Comparison of ENCODE assay signal across 8 cellular contexts in genomic region chr4:102612824-102613366, GRCh38.
DNase-seq lines count a peak whose midpoint lies in the region; ATAC-seq, FAIRE-seq and TF ChIP-seq lines count a peak whose summit lies in the region.

No MANE protein-coding gene starts in this region.

- ATAC-seq in GM18505 (IDR thresholded peaks at IDR 0.05; ENCODE audit: unreplicated experiment) (peak; percentile 44), GM12878 (peak; percentile 43), natural killer cell (peak; percentile 71 to 90 (median 84))

- DNase-seq in GM12878 (ENCODE audit: low read depth, low spot score) (no peak), natural killer cell (no peak), Ammon's horn (ENCODE audit: low spot score) (no peak), neural progenitor cell (ENCODE audit: low spot score) (no peak), glutamatergic neuron (no peak), GOT3 (lab: John Stamatoyannopoulos, UW) (no peak)

- no peaks in the 10 kb centered on the region for H4K20me1 ChIP-seq in Loucy (ENCODE audit: insufficient read depth, low read length, poor library complexity, severe bottlenecking)
- H4K20me1 ChIP-seq in GM12878 (ENCODE audit: control insufficient read depth, insufficient read depth), result no peaks in the 10 kb centered on the region
- no peaks in the 10 kb centered on the region for H4K20me1 ChIP-seq in neural progenitor cell (ENCODE audit: low read depth)

- RAD21 ChIA-PET in GM12878 (lab: Charles Lee; ENCODE audit: unreplicated experiment), result interaction anchor here (0.8 kb wide), 1 partner anchor 272 kb away, joined by 3 read pairs; no protein-coding TSS in a partner anchor

- no peaks in the 10 kb centered on the region for H3K79me2 ChIP-seq in Loucy (ENCODE audit: insufficient read depth, low read length)
- H3K79me2 ChIP-seq in GM12878 (ENCODE audit: control insufficient read depth, insufficient read depth, low read length), result no peaks in the 10 kb centered on the region
- H3K79me2 ChIP-seq in neural progenitor cell (ENCODE audit: low read depth), result no peaks in the 10 kb centered on the region

- peaks cover 84% of the 10 kb centered on the region; the same call in 1 of the 2 replicates for H3K36me3 ChIP-seq in Loucy (ENCODE audit: insufficient read depth, low read length)
- H3K36me3 ChIP-seq in GM12878 (ENCODE audit: control insufficient read depth in 2 of 2, insufficient read depth in 2 of 2, low read length in 1 of 2), result peaks cover 34 to 46% of the 10 kb centered on the region in 2 experiments
- H3K36me3 ChIP-seq in neural progenitor cell, result no peaks in the 10 kb centered on the region

- H3K27me3 ChIP-seq in Loucy (ENCODE audit: insufficient read depth, low read length, poor library complexity, severe bottlenecking) (no peaks in the 10 kb centered on the region), GM12878 (replicated peaks in 1 of 2; ENCODE audit: control insufficient read depth in 2 of 2, insufficient read depth in 2 of 2, low read length in 1 of 2) (no peaks in the 10 kb centered on the region), neural progenitor cell (no peaks in the 10 kb centered on the region)

- no peaks in the 10 kb centered on the region; the same call in 1 of the 2 replicates for H3F3A ChIP-seq in Loucy (ENCODE audit: low read depth)
- H3F3A ChIP-seq in neural progenitor cell (ENCODE audit: low read depth), result no peaks in the 10 kb centered on the region

- TF ChIP-seq CTCF in Loucy (conservative IDR thresholded peaks at IDR 0.05; ENCODE audit: low read length), result no peak
- TF ChIP-seq CTCF in GM12878 (IDR thresholded peaks at IDR 0.05 in 2 of 3, conservative IDR thresholded peaks at IDR 0.05 in 1 of 3; ENCODE audit: control insufficient read depth in 2 of 3, extremely low read depth in 1 of 3, insufficient read depth in 1 of 3, low read depth in 3 of 3, low read length in 3 of 3), result no peak
- TF ChIP-seq CTCF in natural killer cell (IDR thresholded peaks at IDR 0.05), result no peak
- no peak for TF ChIP-seq CTCF in neural progenitor cell (IDR thresholded peaks at IDR 0.05)
- TF ChIP-seq CTCF in glutamatergic neuron (IDR thresholded peaks at IDR 0.05; ENCODE audit: partially characterized antibody, unreplicated experiment), result no peak

- H3K27ac Mint-ChIP-seq in natural killer cell (peak overlapping the region; percentile 95 to 98), neural progenitor cell (no peak overlapping the region), glutamatergic neuron (ENCODE audit: unreplicated experiment) (no peak overlapping the region)

- peak overlapping the region; percentile 85 for H3K4me3 Mint-ChIP-seq in natural killer cell
- no peak overlapping the region for H3K4me3 Mint-ChIP-seq in neural progenitor cell
- no peak overlapping the region for H3K4me3 Mint-ChIP-seq in glutamatergic neuron (ENCODE audit: unreplicated experiment)

- TF ChIP-seq POLR2A in GM18505 (IDR thresholded peaks at IDR 0.05; ENCODE audit: borderline replicate concordance, extremely low read depth, insufficient read depth, insufficient read length) (no peak), GM12878 (IDR thresholded peaks at IDR 0.05; ENCODE audit: low read depth, low read length) (no peak)

- no peak for TF ChIP-seq RAD21 in GM12878 (IDR thresholded peaks at IDR 0.05; ENCODE audit: insufficient read depth, low read depth, low read length)

- FAIRE-seq in GM12878 (lab: Jason Lieb, UNC), result no peak

- H3K9me3 ChIP-seq in Loucy (ENCODE audit: insufficient read depth, low read depth, low read length) (no peaks in the 10 kb centered on the region), GM12878 (replicated peaks; ENCODE audit: control insufficient read depth, insufficient read depth, low read length) (no peaks in the 10 kb centered on the region), neural progenitor cell (ENCODE audit: low read depth) (no peaks in the 10 kb centered on the region)

- no peak overlapping the region for H3K9ac ChIP-seq in Loucy (ENCODE audit: low read depth, low read length, poor library complexity, severe bottlenecking)
- no peak overlapping the region for H3K9ac ChIP-seq in GM12878 (ENCODE audit: control insufficient read depth, insufficient read depth, low read length)
- no peak overlapping the region for H3K9ac ChIP-seq in neural progenitor cell

- H3K4me2 ChIP-seq in Loucy (ENCODE audit: low read depth, low read length, poor library complexity, severe bottlenecking) (peak overlapping the region; percentile 35), GM12878 (ENCODE audit: control insufficient read depth, insufficient read depth) (no peak overlapping the region), neural progenitor cell (no peak overlapping the region)

- POLR2A ChIA-PET in GM12878 (lab: Charles Lee), result no interaction called here

- H3K4me1 ChIP-seq in Loucy (ENCODE audit: insufficient read depth, low read length, poor library complexity, severe bottlenecking), result peaks cover 10% of the 10 kb centered on the region
- H3K4me1 ChIP-seq in GM12878 (ENCODE audit: control insufficient read depth, insufficient read depth, low read length), result no peaks in the 10 kb centered on the region
- H3K4me1 ChIP-seq in neural progenitor cell, result peaks cover 9% of the 10 kb centered on the region

- TF ChIP-seq EP300 in GM12878 (IDR thresholded peaks at IDR 0.05; ENCODE audit: borderline replicate concordance in 1 of 2, control insufficient read depth in 1 of 2, low read depth in 2 of 2, low read length in 2 of 2), result no peak

- 43% methylated on average over 11 of the region's 11 CpGs for WGBS in GM12878 (ENCODE audit: insufficient coverage, insufficient replicate concordance, low lambda C conversion rate, missing lambda C conversion rate)

- no peaks in the 10 kb centered on the region for H3K27me3 Mint-ChIP-seq in natural killer cell (ENCODE audit: low read depth in 2 of 2)
- H3K27me3 Mint-ChIP-seq in neural progenitor cell (ENCODE audit: insufficient read depth, low read depth), result no peaks in the 10 kb centered on the region
- peaks cover 3% of the 10 kb centered on the region for H3K27me3 Mint-ChIP-seq in glutamatergic neuron (ENCODE audit: unreplicated experiment)

- peaks cover 10% of the 10 kb centered on the region for H3K36me3 Mint-ChIP-seq in natural killer cell
- H3K36me3 Mint-ChIP-seq in neural progenitor cell, result peaks cover 22% of the 10 kb centered on the region
- no peaks in the 10 kb centered on the region for H3K36me3 Mint-ChIP-seq in glutamatergic neuron (ENCODE audit: unreplicated experiment)

- no peaks in the 10 kb centered on the region for H3K9me2 ChIP-seq in Loucy (replicated peaks; ENCODE audit: low read depth, low read length)

- H3K4me3 ChIP-seq in Loucy (ENCODE audit: low read length, poor library complexity, severe bottlenecking), result no peak overlapping the region
- H3K4me3 ChIP-seq in GM12878, result no peak overlapping the region
- H3K4me3 ChIP-seq in neural progenitor cell, result no peak overlapping the region

- H3K4me1 Mint-ChIP-seq in natural killer cell, result peaks cover 50 to 51% of the 10 kb centered on the region in 2 donors
- H3K4me1 Mint-ChIP-seq in neural progenitor cell, result no peaks in the 10 kb centered on the region
- H3K4me1 Mint-ChIP-seq in glutamatergic neuron (ENCODE audit: low read depth, unreplicated experiment), result peaks cover 32% of the 10 kb centered on the region

- CTCF ChIA-PET in GM12878 (lab: Yijun Ruan, JAX), result interaction anchor here (0.6 to 2.5 kb wide), 5 partner anchors 10 to 487 kb away, joined by 3 to 6 read pairs (median 3); no protein-coding TSS in a partner anchor

- BruUV-seq in GM12878 (replicated peaks; lab: Mats Ljungman, UMichigan), result no TSS peak

- in situ Hi-C loops in GM12878 (cut with MboI), result no loop called here

- SMC1A ChIA-PET in GM12878 (lab: Charles Lee; ENCODE audit: uncharacterized antibody, unreplicated experiment), result interaction anchor here (0.8 to 3.8 kb wide), 5 partner anchors 8 to 396 kb away, joined by 3 to 20 read pairs (median 4); no protein-coding TSS in a partner anchor

- H3K9me3 Mint-ChIP-seq in natural killer cell (no peaks in the 10 kb centered on the region), neural progenitor cell (no peaks in the 10 kb centered on the region), glutamatergic neuron (ENCODE audit: unreplicated experiment) (peaks cover 12% of the 10 kb centered on the region)

- intact Hi-C loops in GM12878 (cut with micrococcal nuclease; ENCODE audit: unreplicated experiment) (no loop called here), natural killer cell (cut with micrococcal nuclease) (loop anchor here (2.0 to 10.0 kb wide), 6 partner anchors 46 to 394 kb away; partner anchors contain the start of genes CISD2, NFKB1 and UBE2D3)

- no peak overlapping the region for H3K27ac ChIP-seq in GM12878 (ENCODE audit: control insufficient read depth, insufficient read depth)
- H3K27ac ChIP-seq in neural progenitor cell, result no peak overlapping the region

- no peak overlapping the region for H2AFZ ChIP-seq in Loucy (ENCODE audit: low read length)
- no peak overlapping the region for H2AFZ ChIP-seq in GM12878 (ENCODE audit: control insufficient read depth, low read depth, low read length)
- H2AFZ ChIP-seq in neural progenitor cell (replicated peaks), result no peak overlapping the region

TF ChIP-seq in GM12878, 131 proteins besides CTCF, POLR2A, EP300 and RAD21 (continues in another document):
- no peak for TF ChIP-seq SPI1 (IDR thresholded peaks at IDR 0.05; ENCODE audit: borderline replicate concordance, insufficient read depth, low read depth, low read length)
- TF ChIP-seq E2F4 (IDR thresholded peaks at IDR 0.05; ENCODE audit: low read depth, low read length), result no peak
- TF ChIP-seq RFX5 (IDR thresholded peaks at IDR 0.05; ENCODE audit: low read depth, low read length), result no peak
- no peak for TF ChIP-seq BHLHE40 (IDR thresholded peaks at IDR 0.05; ENCODE audit: borderline replicate concordance in 1 of 2, low read depth in 2 of 2, low read length in 1 of 2)
- TF ChIP-seq EZH2 (IDR thresholded peaks at IDR 0.05; ENCODE audit: borderline replicate concordance, control insufficient read depth, low read depth, low read length), result no peak
- no peak for TF ChIP-seq PAX5 (IDR thresholded peaks at IDR 0.05; ENCODE audit: borderline replicate concordance, low read depth, low read length)
- no peak for TF ChIP-seq RBBP5 (conservative IDR thresholded peaks at IDR 0.05)
- TF ChIP-seq FOXM1 (IDR thresholded peaks at IDR 0.05; ENCODE audit: low read depth, low read length), result no peak
- TF ChIP-seq TCF3 (IDR thresholded peaks at IDR 0.05; ENCODE audit: borderline replicate concordance, insufficient read depth, low read depth, low read length), result no peak
- TF ChIP-seq MYC (IDR thresholded peaks at IDR 0.05; ENCODE audit: insufficient read depth, insufficient read length, insufficient replicate concordance, low read length, severe bottlenecking), result no peak
- no peak for TF ChIP-seq JUNB (IDR thresholded peaks at IDR 0.05)

Comparison
In these comparisons a context has a peak if more than half of its experiments do, and no peak if none do; other contexts are left out.
1. H3K27ac Mint-ChIP-seq: peak in natural killer cell (2 of 2); none in neural progenitor cell (single experiment) and glutamatergic neuron (single experiment).
2. Peak in every context shown above with its lines, with median percentiles within 50 percentile points of each other: ATAC-seq.